ENCODE assay signal across 25 cellular contexts in genomic region chr1:185490924-185491323, GRCh38.
"Had no signal": no experiment of that assay in that cellular context is flagged by ENCODE, and none has a peak within 500 bp of the region (broad histone marks: within the 10 kb centered on the region; RNA-seq: fewer than 3 reads in every experiment).

No MANE protein-coding gene starts in this region.

- H3K36me3 Mint-ChIP-seq: naive thymus-derived CD8-positive, alpha-beta T cell; stimulated activated effector memory CD8-positive, alpha-beta T cell treated with anti-CD3 and anti-CD28 coated beads, Interleukin-12 subunit alpha, Interleukin-12 subunit beta, amount 100 ng/mL, for 72 hours; type B pancreatic cell had no signal

- H3K27ac ChIP-seq: coronary artery, esophagus squamous epithelium, left lung, ovary, psoas muscle, sigmoid colon, stomach, thyroid gland had no signal

- ATAC-seq: effector memory CD8-positive, alpha-beta T cell; left lung; naive thymus-derived CD8-positive, alpha-beta T cell; psoas muscle; right cardiac atrium; stimulated activated effector memory CD8-positive, alpha-beta T cell treated with anti-CD3 and anti-CD28 coated beads, Interleukin-12 subunit alpha, Interleukin-12 subunit beta, amount 100 ng/mL, for 72 hours had no signal

- H3K36me3 ChIP-seq: esophagus squamous epithelium, left lung, ovary, sigmoid colon, stomach, thyroid gland had no signal

- H3K4me2 ChIP-seq: hepatocyte had no signal

- H2AFZ ChIP-seq: hepatocyte had no signal

- DNase-seq: dermis blood vessel endothelial cell; effector memory CD8-positive, alpha-beta T cell; erythroblast; esophagus squamous epithelium; head of caudate nucleus; kidney; left lung; naive thymus-derived CD8-positive, alpha-beta T cell; occipital lobe; ovary; posterior cingulate gyrus; psoas muscle; right cardiac atrium; sigmoid colon; stimulated activated CD4-positive, alpha-beta T cell treated with anti-CD3 and anti-CD28 coated beads, Interleukin-2, amount 100 ng/mL, for 24 hours; stimulated activated CD4-positive, alpha-beta T cell treated with anti-CD3 and anti-CD28 coated beads, Interleukin-4, amount 100 ng/mL, for 24 hours; stimulated activated naive CD4-positive, alpha-beta T cell treated with Interleukin-2 at 50 U/mL for 16 hours; stomach; thyroid gland had no signal

- H3K79me2 ChIP-seq: hepatocyte had no signal

- H3K4me3 ChIP-seq: coronary artery, esophagus squamous epithelium, hepatocyte, left lung, ovary, psoas muscle, sigmoid colon, stomach, thyroid gland had no signal

- FAIRE-seq: endometrium, frontal cortex, kidney had no signal

- H3K27ac Mint-ChIP-seq: effector memory CD8-positive, alpha-beta T cell; naive thymus-derived CD8-positive, alpha-beta T cell; stimulated activated effector memory CD8-positive, alpha-beta T cell treated with anti-CD3 and anti-CD28 coated beads, Interleukin-12 subunit alpha, Interleukin-12 subunit beta, amount 100 ng/mL, for 72 hours; type B pancreatic cell had no signal

- H3K4me1 ChIP-seq: sigmoid colon had no signal

- H3K27me3 ChIP-seq: esophagus squamous epithelium, hepatocyte, left lung, ovary, sigmoid colon, stomach, thyroid gland had no signal

- H3K27me3 Mint-ChIP-seq: type B pancreatic cell had no signal

- H3K4me3 Mint-ChIP-seq: effector memory CD8-positive, alpha-beta T cell; naive thymus-derived CD8-positive, alpha-beta T cell; stimulated activated effector memory CD8-positive, alpha-beta T cell treated with anti-CD3 and anti-CD28 coated beads, Interleukin-12 subunit alpha, Interleukin-12 subunit beta, amount 100 ng/mL, for 72 hours; type B pancreatic cell had no signal

- H3K9me3 Mint-ChIP-seq: effector memory CD8-positive, alpha-beta T cell; naive thymus-derived CD8-positive, alpha-beta T cell; stimulated activated effector memory CD8-positive, alpha-beta T cell treated with anti-CD3 and anti-CD28 coated beads, Interleukin-12 subunit alpha, Interleukin-12 subunit beta, amount 100 ng/mL, for 72 hours; type B pancreatic cell had no signal

- H3K9me3 ChIP-seq: esophagus squamous epithelium, left lung, ovary, psoas muscle, sigmoid colon, stomach, thyroid gland had no signal
